ENCODE assay signal across 1 cellular context in the genomic region with DNA sequence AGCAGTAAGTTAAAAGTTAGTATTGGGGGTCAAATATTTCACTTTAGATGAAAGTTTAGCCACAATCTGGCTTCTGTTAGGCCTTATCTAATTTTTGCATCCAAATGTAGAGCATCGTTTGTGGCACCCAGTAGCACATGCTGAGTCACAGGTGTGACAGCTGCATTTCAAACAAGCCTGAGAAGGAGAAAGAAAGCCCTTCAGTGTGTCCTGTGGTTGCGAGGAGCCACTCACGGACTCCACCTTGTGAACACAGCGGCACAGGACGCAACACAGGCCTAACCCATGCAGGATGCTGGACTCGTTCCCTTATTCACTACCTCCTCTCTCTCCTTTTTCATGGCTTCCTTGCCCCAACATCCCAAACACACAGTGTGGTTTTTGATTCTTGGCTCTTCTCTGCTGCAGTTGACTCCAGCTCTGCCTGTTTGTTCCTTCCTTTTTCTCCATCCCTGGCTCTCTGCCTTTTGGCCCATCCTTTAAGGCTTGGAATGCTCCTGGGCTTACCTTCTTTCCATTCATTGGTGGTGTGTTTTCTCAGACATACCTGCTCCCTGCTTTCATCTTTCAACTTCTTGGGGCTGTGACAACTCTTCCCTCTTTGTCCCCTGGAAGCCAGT.
TF ChIP-seq lines count a peak whose summit lies in the region.

No MANE protein-coding gene starts in this region.

TF ChIP-seq in H1, 55 proteins besides CTCF, POLR2A, EP300 and RAD21 (continued from another document):
- TF ChIP-seq BACH1 (IDR thresholded peaks at IDR 0.05; ENCODE audit: low read length) = no peak
- TF ChIP-seq, protein P1, sequence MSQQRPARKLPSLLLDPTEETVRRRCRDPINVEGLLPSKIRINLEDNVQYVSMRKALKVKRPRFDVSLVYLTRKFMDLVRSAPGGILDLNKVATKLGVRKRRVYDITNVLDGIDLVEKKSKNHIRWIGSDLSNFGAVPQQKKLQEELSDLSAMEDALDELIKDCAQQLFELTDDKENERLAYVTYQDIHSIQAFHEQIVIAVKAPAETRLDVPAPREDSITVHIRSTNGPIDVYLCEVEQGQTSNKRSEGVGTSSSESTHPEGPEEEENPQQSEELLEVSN (IDR thresholded peaks at IDR 0.05) = no peak
- no peak for TF ChIP-seq CREB1 (IDR thresholded peaks at IDR 0.05)
- no peak for TF ChIP-seq TBP (IDR thresholded peaks at IDR 0.05; ENCODE audit: low read depth, low read length)
- no peak for TF ChIP-seq CBX8 (IDR thresholded peaks at IDR 0.05; ENCODE audit: borderline replicate concordance, low read depth, low read length)
- no peak for TF ChIP-seq RFX5 (IDR thresholded peaks at IDR 0.05; ENCODE audit: borderline replicate concordance, low read depth, low read length)
- TF ChIP-seq BRCA1 (IDR thresholded peaks at IDR 0.05; ENCODE audit: low read depth, low read length) = no peak
- no peak for TF ChIP-seq RBBP5 (IDR thresholded peaks at IDR 0.05; ENCODE audit: borderline replicate concordance, low read depth, low read length)
- TF ChIP-seq JUN (IDR thresholded peaks at IDR 0.05; ENCODE audit: low read depth, low read length) = no peak
- TF ChIP-seq CBX5 (IDR thresholded peaks at IDR 0.05; ENCODE audit: low read depth, low read length) = no peak
